In the genomic region with DNA sequence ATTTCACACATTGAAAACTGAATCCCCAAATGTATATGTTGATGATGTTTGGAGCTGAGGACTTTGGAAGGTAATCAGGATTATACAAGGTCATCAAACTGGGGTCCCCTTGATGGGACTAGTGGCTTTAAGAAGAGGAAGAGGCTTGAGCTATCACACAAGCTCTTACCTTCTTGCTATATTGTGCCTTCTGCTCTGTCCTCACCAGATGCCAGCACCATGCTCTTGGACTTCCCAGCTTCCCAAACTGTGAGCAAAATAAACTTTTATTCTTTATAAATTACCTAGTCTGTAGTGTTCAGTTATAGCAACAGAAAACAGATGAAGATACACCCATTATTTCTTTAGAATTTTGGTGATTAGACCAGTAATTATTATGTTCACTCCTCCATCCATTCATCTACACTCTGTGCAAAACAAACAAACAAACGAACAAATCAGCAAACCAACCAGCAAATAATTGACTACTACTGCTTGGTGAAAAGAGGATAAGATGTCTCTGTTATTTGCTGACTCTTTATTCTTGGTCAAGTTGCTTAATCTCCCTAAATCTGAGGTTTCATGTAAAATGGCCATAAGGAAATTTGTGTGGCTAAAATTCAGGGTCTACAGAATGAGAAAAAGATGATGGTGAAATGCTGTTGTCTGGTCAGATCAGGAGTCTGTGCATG, we compare ENCODE assay signal across 1 cellular context.
TF ChIP-seq lines count a peak whose summit lies in the region.

No MANE protein-coding gene starts in this region.

TF ChIP-seq in GM23338, 12 proteins besides CTCF, POLR2A, EP300 and RAD21 (continued from another document):
- TF ChIP-seq, protein P1, sequence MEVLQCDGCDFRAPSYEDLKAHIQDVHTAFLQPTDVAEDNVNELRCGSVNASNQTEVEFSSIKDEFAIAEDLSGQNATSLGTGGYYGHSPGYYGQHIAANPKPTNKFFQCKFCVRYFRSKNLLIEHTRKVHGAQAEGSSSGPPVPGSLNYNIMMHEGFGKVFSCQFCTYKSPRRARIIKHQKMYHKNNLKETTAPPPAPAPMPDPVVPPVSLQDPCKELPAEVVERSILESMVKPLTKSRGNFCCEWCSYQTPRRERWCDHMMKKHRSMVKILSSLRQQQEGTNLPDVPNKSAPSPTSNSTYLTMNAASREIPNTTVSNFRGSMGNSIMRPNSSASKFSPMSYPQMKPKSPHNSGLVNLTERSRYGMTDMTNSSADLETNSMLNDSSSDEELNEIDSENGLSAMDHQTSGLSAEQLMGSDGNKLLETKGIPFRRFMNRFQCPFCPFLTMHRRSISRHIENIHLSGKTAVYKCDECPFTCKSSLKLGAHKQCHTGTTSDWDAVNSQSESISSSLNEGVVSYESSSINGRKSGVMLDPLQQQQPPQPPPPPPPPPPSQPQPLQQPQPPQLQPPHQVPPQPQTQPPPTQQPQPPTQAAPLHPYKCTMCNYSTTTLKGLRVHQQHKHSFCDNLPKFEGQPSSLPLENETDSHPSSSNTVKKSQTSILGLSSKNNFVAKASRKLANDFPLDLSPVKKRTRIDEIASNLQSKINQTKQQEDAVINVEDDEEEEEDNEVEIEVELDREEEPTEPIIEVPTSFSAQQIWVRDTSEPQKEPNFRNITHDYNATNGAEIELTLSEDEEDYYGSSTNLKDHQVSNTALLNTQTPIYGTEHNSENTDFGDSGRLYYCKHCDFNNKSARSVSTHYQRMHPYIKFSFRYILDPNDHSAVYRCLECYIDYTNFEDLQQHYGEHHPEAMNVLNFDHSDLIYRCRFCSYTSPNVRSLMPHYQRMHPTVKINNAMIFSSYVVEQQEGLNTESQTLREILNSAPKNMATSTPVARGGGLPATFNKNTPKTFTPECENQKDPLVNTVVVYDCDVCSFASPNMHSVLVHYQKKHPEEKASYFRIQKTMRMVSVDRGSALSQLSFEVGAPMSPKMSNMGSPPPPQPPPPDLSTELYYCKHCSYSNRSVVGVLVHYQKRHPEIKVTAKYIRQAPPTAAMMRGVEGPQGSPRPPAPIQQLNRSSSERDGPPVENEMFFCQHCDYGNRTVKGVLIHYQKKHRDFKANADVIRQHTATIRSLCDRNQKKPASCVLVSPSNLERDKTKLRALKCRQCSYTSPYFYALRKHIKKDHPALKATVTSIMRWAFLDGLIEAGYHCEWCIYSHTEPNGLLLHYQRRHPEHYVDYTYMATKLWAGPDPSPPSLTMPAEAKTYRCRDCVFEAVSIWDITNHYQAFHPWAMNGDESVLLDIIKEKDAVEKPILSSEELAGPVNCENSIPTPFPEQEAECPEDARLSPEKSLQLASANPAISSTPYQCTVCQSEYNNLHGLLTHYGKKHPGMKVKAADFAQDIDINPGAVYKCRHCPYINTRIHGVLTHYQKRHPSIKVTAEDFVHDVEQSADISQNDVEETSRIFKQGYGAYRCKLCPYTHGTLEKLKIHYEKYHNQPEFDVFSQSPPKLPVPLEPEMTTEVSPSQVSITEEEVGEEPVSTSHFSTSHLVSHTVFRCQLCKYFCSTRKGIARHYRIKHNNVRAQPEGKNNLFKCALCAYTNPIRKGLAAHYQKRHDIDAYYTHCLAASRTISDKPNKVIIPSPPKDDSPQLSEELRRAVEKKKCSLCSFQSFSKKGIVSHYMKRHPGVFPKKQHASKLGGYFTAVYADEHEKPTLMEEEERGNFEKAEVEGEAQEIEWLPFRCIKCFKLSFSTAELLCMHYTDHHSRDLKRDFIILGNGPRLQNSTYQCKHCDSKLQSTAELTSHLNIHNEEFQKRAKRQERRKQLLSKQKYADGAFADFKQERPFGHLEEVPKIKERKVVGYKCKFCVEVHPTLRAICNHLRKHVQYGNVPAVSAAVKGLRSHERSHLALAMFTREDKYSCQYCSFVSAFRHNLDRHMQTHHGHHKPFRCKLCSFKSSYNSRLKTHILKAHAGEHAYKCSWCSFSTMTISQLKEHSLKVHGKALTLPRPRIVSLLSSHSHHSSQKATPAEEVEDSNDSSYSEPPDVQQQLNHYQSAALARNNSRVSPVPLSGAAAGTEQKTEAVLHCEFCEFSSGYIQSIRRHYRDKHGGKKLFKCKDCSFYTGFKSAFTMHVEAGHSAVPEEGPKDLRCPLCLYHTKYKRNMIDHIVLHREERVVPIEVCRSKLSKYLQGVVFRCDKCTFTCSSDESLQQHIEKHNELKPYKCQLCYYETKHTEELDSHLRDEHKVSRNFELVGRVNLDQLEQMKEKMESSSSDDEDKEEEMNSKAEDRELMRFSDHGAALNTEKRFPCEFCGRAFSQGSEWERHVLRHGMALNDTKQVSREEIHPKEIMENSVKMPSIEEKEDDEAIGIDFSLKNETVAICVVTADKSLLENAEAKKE (CRISPR knock-in tag; IDR thresholded peaks at IDR 0.05): no peak
- TF ChIP-seq JUNB (IDR thresholded peaks at IDR 0.05; ENCODE audit: unreplicated experiment) (no peak), ZNF331 (CRISPR knock-in tag; IDR thresholded peaks at IDR 0.05; ENCODE audit: low read depth) (no peak), STAT1 (IDR thresholded peaks at IDR 0.05; ENCODE audit: unreplicated experiment) (no peak)
- TF ChIP-seq, protein P2, sequence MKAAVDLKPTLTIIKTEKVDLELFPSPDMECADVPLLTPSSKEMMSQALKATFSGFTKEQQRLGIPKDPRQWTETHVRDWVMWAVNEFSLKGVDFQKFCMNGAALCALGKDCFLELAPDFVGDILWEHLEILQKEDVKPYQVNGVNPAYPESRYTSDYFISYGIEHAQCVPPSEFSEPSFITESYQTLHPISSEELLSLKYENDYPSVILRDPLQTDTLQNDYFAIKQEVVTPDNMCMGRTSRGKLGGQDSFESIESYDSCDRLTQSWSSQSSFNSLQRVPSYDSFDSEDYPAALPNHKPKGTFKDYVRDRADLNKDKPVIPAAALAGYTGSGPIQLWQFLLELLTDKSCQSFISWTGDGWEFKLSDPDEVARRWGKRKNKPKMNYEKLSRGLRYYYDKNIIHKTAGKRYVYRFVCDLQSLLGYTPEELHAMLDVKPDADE (IDR thresholded peaks at IDR 0.05): no peak
